Comparison of ENCODE assay signal across 18 cellular contexts in the genomic region with DNA sequence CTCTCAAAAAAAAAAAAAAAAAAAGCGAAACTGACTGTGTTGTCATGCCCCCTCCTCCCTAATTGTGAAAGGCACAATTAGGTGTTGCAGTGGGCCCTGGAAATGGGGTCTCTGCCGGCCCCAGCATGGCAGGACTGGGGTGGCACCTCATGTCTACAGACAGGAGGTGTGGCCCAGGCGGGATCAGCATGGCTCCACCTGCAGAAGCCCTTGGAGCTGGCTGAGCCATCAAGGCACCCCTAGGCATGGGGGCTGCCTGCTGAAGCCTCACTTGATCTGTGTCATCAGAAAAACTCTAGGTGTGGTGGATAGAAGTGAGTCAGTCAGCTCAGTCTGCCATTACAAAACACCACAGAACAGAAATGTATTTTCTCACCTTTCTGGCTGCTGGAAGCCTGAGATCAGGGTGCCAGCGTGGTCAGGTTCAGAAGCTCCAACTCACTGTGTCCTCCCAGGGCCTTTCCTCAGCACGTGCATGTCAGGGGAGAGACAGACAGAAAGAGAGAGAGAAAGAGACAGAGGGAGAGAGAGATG. TPM values are rescaled to one million over a fixed set of nuclear protein-coding genes. Genes with fewer than 3 reads are reported as not detected.
DNase-seq lines count a peak whose midpoint lies in the region; ATAC-seq and TF ChIP-seq lines count a peak whose summit lies in the region.
"Had no signal": no experiment of that assay in that cellular context is flagged by ENCODE, and none has a peak within 500 bp of the region (broad histone marks: within the 10 kb centered on the region; RNA-seq: fewer than 3 reads in every experiment).

No MANE protein-coding gene starts in this region.

- no peaks in the 10 kb centered on the region for H3K27me3 ChIP-seq in CD4-positive, CD25-positive, alpha-beta regulatory T cell (ENCODE audit: control insufficient read depth, insufficient read depth, low read length)

- no peak for TF ChIP-seq CTCF in GM12865 (IDR thresholded peaks at IDR 0.05; ENCODE audit: insufficient read depth, low read depth, low read length, missing control alignments)
- no peak for TF ChIP-seq CTCF in mesothelial cell of epicardium (IDR thresholded peaks at IDR 0.05; ENCODE audit: unreplicated experiment)

- no peaks in the 10 kb centered on the region for H3K36me3 ChIP-seq in CD4-positive, CD25-positive, alpha-beta regulatory T cell (ENCODE audit: control insufficient read depth, insufficient read depth, low read length)
- H3K36me3 ChIP-seq: tibial nerve had no signal

- peak in 1 of 3 donors; percentile 33 for DNase-seq in CD4-positive, CD25-positive, alpha-beta regulatory T cell
- DNase-seq in GM12865 (ENCODE audit: low read depth) (peak; percentile 33), HCEC 1CT (no peak), SIG-M5 treated with dmso at 0.1 percent for 504 hours (lab: John Stamatoyannopoulos, UW; ENCODE audit: unreplicated experiment) (no peak), mesothelial cell of epicardium (ENCODE audit: low spot score in 2 of 2, unreplicated experiment in 2 of 2) (no peak)
- peak in 1 of 10 donors; percentile 41 for DNase-seq in naive thymus-derived CD8-positive, alpha-beta T cell
- DNase-seq: activated CD4-positive, alpha-beta T cell treated with anti-CD3 and anti-CD28 coated beads, Interleukin-2, amount 50 U/mL, for 1 hour; Caco-2; kidney glomerular epithelial cell; NCI-H1694; NCI-H526 treated with DMSO at 0.1 percent for 48 hours; SK-N-SH had no signal

- POLR2A ChIA-PET in naive thymus-derived CD8-positive, alpha-beta T cell (lab: Charles Lee): interaction anchor here (0.7 to 1.4 kb wide), 5 partner anchors 53 to 108 kb away, joined by 3 to 7 read pairs (median 3); no protein-coding TSS in a partner anchor

- no peak overlapping the region for H3K27ac ChIP-seq in CD4-positive, CD25-positive, alpha-beta regulatory T cell (ENCODE audit: insufficient read depth, low read length, poor library complexity, severe bottlenecking)
- H3K27ac ChIP-seq: tibial nerve had no signal

- peak; percentile 34 to 41 for ATAC-seq in CD4-positive, CD25-positive, alpha-beta regulatory T cell (ENCODE audit: low read depth in 2 of 2)
- no peak for ATAC-seq in naive thymus-derived CD8-positive, alpha-beta T cell
- ATAC-seq in HG02623 (IDR thresholded peaks at IDR 0.05; ENCODE audit: unreplicated experiment): no peak
- ATAC-seq: right cardiac atrium had no signal

- H3K9me3 Mint-ChIP-seq in CD4-positive, CD25-positive, alpha-beta regulatory T cell: no peaks in the 10 kb centered on the region
- no peaks in the 10 kb centered on the region for H3K9me3 Mint-ChIP-seq in activated naive CD8-positive, alpha-beta T cell (ENCODE audit: low read depth)
- peaks cover 0 to 3% (median 0%) of the 10 kb centered on the region in 9 donors for H3K9me3 Mint-ChIP-seq in naive thymus-derived CD8-positive, alpha-beta T cell
- H3K9me3 Mint-ChIP-seq in mesothelial cell of epicardium: peaks cover 6% of the 10 kb centered on the region

- H3K9me3 ChIP-seq in CD4-positive, CD25-positive, alpha-beta regulatory T cell (ENCODE audit: control insufficient read depth in 2 of 2, low read length in 2 of 2): no peaks in the 10 kb centered on the region
- H3K9me3 ChIP-seq: Caco-2, SK-N-SH had no signal

- peaks cover 0 to 19% (median 9%) of the 10 kb centered on the region in 4 donors for H3K4me1 Mint-ChIP-seq in CD4-positive, CD25-positive, alpha-beta regulatory T cell
- H3K4me1 Mint-ChIP-seq in activated naive CD8-positive, alpha-beta T cell (ENCODE audit: low read depth): peaks cover 17% of the 10 kb centered on the region
- peaks cover 4 to 24% (median 13%) of the 10 kb centered on the region in 4 donors for H3K4me1 Mint-ChIP-seq in naive thymus-derived CD8-positive, alpha-beta T cell
- H3K4me1 Mint-ChIP-seq in mesothelial cell of epicardium: peaks cover 10% of the 10 kb centered on the region

- peaks cover 12% of the 10 kb centered on the region for H3K4me1 ChIP-seq in CD4-positive, CD25-positive, alpha-beta regulatory T cell (ENCODE audit: control insufficient read depth, insufficient read depth, low read length, poor library complexity, severe bottlenecking)

- H3K27me3 Mint-ChIP-seq in CD4-positive, CD25-positive, alpha-beta regulatory T cell: peaks cover 6% of the 10 kb centered on the region
- peaks cover 2% of the 10 kb centered on the region for H3K27me3 Mint-ChIP-seq in activated naive CD8-positive, alpha-beta T cell
- H3K27me3 Mint-ChIP-seq in naive thymus-derived CD8-positive, alpha-beta T cell: peaks cover 0 to 1% (median 0%) of the 10 kb centered on the region in 5 donors
- peaks cover 2% of the 10 kb centered on the region for H3K27me3 Mint-ChIP-seq in mesothelial cell of epicardium (ENCODE audit: low read depth)
- H3K27me3 Mint-ChIP-seq: IgD-negative memory B cell had no signal

- no peak overlapping the region for H3K4me3 ChIP-seq in CD4-positive, CD25-positive, alpha-beta regulatory T cell (ENCODE audit: low read depth, low read length)
- no peak overlapping the region for H3K4me3 ChIP-seq in GM12865 (ENCODE audit: low read depth, low read length)
- H3K4me3 ChIP-seq: tibial nerve had no signal

- no peaks in the 10 kb centered on the region for H3K36me3 Mint-ChIP-seq in CD4-positive, CD25-positive, alpha-beta regulatory T cell
- H3K36me3 Mint-ChIP-seq in activated naive CD8-positive, alpha-beta T cell: no peaks in the 10 kb centered on the region
- no peaks in the 10 kb centered on the region for H3K36me3 Mint-ChIP-seq in naive thymus-derived CD8-positive, alpha-beta T cell
- H3K36me3 Mint-ChIP-seq in mesothelial cell of epicardium: no peaks in the 10 kb centered on the region
- H3K36me3 Mint-ChIP-seq: IgD-negative memory B cell had no signal

- H3K4me3 Mint-ChIP-seq in CD4-positive, CD25-positive, alpha-beta regulatory T cell: no peak overlapping the region
- peak overlapping the region; percentile 34 for H3K4me3 Mint-ChIP-seq in activated naive CD8-positive, alpha-beta T cell
- H3K4me3 Mint-ChIP-seq in naive thymus-derived CD8-positive, alpha-beta T cell: peak overlapping the region in 1 of 10 donors; percentile 46
- H3K4me3 Mint-ChIP-seq in mesothelial cell of epicardium: no peak overlapping the region
- H3K4me3 Mint-ChIP-seq: nephron had no signal

- H3K27ac Mint-ChIP-seq in CD4-positive, CD25-positive, alpha-beta regulatory T cell: no peak overlapping the region
- H3K27ac Mint-ChIP-seq in activated naive CD8-positive, alpha-beta T cell: peak overlapping the region; percentile 89
- peak overlapping the region in 6 of 10 donors; percentile 23 to 88 (median 76) for H3K27ac Mint-ChIP-seq in naive thymus-derived CD8-positive, alpha-beta T cell
- H3K27ac Mint-ChIP-seq in mesothelial cell of epicardium: no peak overlapping the region
- H3K27ac Mint-ChIP-seq: nephron had no signal

RNA-seq across cellular contexts. Expression of gene B4GALNT4, which starts 10.1 kb away (rescaled TPM):
- 0.99 TPM for total RNA-seq in CD4-positive, CD25-positive, alpha-beta regulatory T cell
- polyA plus RNA-seq in CD4-positive, CD25-positive, alpha-beta regulatory T cell: not detected
- under 1 TPM; 0.16 to 0.39 TPM for total RNA-seq in naive thymus-derived CD8-positive, alpha-beta T cell
- 1 to 10 TPM in 1 of 3 donors, not detected in 2; 1.3 TPM for polyA plus RNA-seq in naive thymus-derived CD8-positive, alpha-beta T cell
- 294 to 314 TPM (median 300 TPM) in 3 replicates for total RNA-seq in mesothelial cell of epicardium
- polyA plus RNA-seq: IgD-negative memory B cell had no signal

RNA-seq across cellular contexts. Expression of gene PKP3, which starts 34.8 kb away (rescaled TPM):
- 0.30 TPM for total RNA-seq in CD4-positive, CD25-positive, alpha-beta regulatory T cell
- polyA plus RNA-seq in CD4-positive, CD25-positive, alpha-beta regulatory T cell: under 1 TPM in 3 of 4 donors, not detected in 1; 0.09 to 0.75 (median 0.27) TPM
- under 1 TPM; 0.16 to 0.29 TPM for total RNA-seq in naive thymus-derived CD8-positive, alpha-beta T cell
- under 1 TPM in 2 of 3 donors, not detected in 1; 0.15 to 0.47 TPM for polyA plus RNA-seq in naive thymus-derived CD8-positive, alpha-beta T cell
- 57.5 to 65.7 TPM (median 58.8 TPM) in 3 replicates for total RNA-seq in mesothelial cell of epicardium
- polyA plus RNA-seq: IgD-negative memory B cell had no signal

RNA-seq across cellular contexts. Expression of gene IFITM3, which starts 38.6 kb away (rescaled TPM):
- 6.7 TPM for total RNA-seq in CD4-positive, CD25-positive, alpha-beta regulatory T cell
- polyA plus RNA-seq in CD4-positive, CD25-positive, alpha-beta regulatory T cell: 10 to 100 TPM in 2 of 4 donors, 1 to 10 TPM in 2; 3.5 to 94.8 (median 42.6) TPM
- 10 to 100 TPM; 11.3 to 11.9 TPM for total RNA-seq in naive thymus-derived CD8-positive, alpha-beta T cell
- 100 to 1,000 TPM in 2 of 3 donors, 10 to 100 TPM in 1; 45.1 to 202 (median 196) TPM for polyA plus RNA-seq in naive thymus-derived CD8-positive, alpha-beta T cell
- total RNA-seq in mesothelial cell of epicardium: 540 to 561 TPM (median 547 TPM) in 3 replicates

RNA-seq across cellular contexts. Expression of gene IFITM1, which starts 45.4 kb away (rescaled TPM):
- 320 TPM for total RNA-seq in CD4-positive, CD25-positive, alpha-beta regulatory T cell
- 1,000 to 10,000 TPM; 1,249 to 1,544 (median 1,415) TPM for polyA plus RNA-seq in CD4-positive, CD25-positive, alpha-beta regulatory T cell
- 10 to 100 TPM; 90.0 to 91.0 TPM for total RNA-seq in naive thymus-derived CD8-positive, alpha-beta T cell
- polyA plus RNA-seq in naive thymus-derived CD8-positive, alpha-beta T cell: 1,000 to 10,000 TPM; 1,833 to 2,198 (median 2,135) TPM
- 120 to 128 TPM (median 122 TPM) in 3 replicates for total RNA-seq in mesothelial cell of epicardium

RNA-seq across cellular contexts. Expression of gene IFITM2, which starts 51.6 kb away (rescaled TPM):
- 376 TPM for total RNA-seq in CD4-positive, CD25-positive, alpha-beta regulatory T cell
- polyA plus RNA-seq in CD4-positive, CD25-positive, alpha-beta regulatory T cell: 1,000 to 10,000 TPM; 1,701 to 2,097 (median 1,858) TPM
- total RNA-seq in naive thymus-derived CD8-positive, alpha-beta T cell: 100 to 1,000 TPM; 115 to 122 TPM
- 1,000 to 10,000 TPM; 2,345 to 2,732 (median 2,362) TPM for polyA plus RNA-seq in naive thymus-derived CD8-positive, alpha-beta T cell
- total RNA-seq in mesothelial cell of epicardium: 208 to 224 TPM (median 210 TPM) in 3 replicates

Comparison
In these comparisons a context has a peak if more than half of its experiments do, and no peak if none do; other contexts are left out.
1. ATAC-seq: peak in CD4-positive, CD25-positive, alpha-beta regulatory T cell (2 of 2); none in naive thymus-derived CD8-positive, alpha-beta T cell (0 of 2) and HG02623 (single experiment).
2. H3K27ac Mint-ChIP-seq: peak in activated naive CD8-positive, alpha-beta T cell (single experiment) and naive thymus-derived CD8-positive, alpha-beta T cell (6 of 10); none in CD4-positive, CD25-positive, alpha-beta regulatory T cell (0 of 3) and mesothelial cell of epicardium (single experiment).
3. RNA of gene B4GALNT4, which starts 10.1 kb away (total RNA-seq): 294 to 314 TPM in mesothelial cell of epicardium; 0.99 TPM in CD4-positive, CD25-positive, alpha-beta regulatory T cell (single experiment) and 0.16 to 0.39 TPM in naive thymus-derived CD8-positive, alpha-beta T cell; every median in the first group is over 100 times any median in the second.
4. RNA of gene PKP3, which starts 34.8 kb away (total RNA-seq): 57.5 to 65.7 TPM in mesothelial cell of epicardium; 0.30 TPM in CD4-positive, CD25-positive, alpha-beta regulatory T cell (single experiment) and 0.16 to 0.29 TPM in naive thymus-derived CD8-positive, alpha-beta T cell; every median in the first group is over 10 times any median in the second.
5. RNA of gene IFITM3, which starts 38.6 kb away (total RNA-seq): 540 to 561 TPM in mesothelial cell of epicardium; 11.3 to 11.9 TPM in naive thymus-derived CD8-positive, alpha-beta T cell and 6.7 TPM in CD4-positive, CD25-positive, alpha-beta regulatory T cell (single experiment); every median in the first group is over 10 times any median in the second.